1 cellular context compared by ENCODE assay signal in the genomic region with DNA sequence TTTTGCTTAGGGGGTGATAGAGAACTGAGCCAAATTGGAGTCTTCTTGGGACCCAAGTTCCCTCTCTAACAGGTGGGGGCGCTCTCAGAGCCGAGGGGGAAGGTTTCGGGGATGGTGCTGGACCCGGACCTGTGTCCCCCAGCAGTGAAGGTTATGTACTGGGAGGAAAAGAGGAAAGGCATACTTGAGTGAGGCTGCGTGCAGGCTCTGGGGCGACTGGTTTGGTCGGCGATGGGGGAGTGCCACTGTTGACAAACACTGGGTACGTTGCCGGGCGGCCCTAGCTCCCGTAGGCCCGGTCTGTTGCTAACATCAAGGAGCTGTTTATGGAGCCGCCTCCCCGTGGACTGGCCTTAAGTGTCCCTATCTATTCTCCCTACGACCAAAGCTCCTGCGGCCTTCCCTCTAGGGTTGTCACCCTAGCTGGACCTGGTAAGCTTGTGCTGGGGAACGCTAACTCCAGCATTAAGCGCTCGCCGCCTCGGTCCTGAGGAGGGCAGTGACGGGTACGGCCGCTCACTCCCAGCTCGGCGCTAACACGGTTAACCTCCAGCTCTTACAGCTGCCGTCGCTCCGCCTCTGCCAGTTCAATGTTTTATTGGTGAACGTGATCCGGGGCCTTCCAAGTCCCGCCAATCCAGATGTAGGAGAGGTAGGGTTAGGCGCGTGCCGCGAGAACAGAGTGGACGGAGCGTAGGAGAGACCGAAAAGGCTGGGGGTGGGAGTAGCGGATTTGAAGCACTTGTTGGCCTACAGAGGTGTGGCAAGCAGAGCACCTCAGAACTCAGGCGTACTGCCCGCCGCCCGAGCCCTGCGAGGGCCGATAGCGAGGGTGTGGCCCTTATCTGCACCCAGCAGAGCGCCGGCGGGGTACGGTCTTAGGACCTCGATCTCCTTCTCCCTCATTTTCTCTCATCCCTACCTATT.
TF ChIP-seq lines count a peak whose summit lies in the region.

A gene (plus strand): TSS at position 685 of the 927 bp plus-strand sequence. CDS start 422 bp downstream, outside the sequence.

TF ChIP-seq in K562, 482 proteins besides CTCF, POLR2A, EP300 and RAD21 (continued from another document and continues in another):
- TF ChIP-seq, protein P1, sequence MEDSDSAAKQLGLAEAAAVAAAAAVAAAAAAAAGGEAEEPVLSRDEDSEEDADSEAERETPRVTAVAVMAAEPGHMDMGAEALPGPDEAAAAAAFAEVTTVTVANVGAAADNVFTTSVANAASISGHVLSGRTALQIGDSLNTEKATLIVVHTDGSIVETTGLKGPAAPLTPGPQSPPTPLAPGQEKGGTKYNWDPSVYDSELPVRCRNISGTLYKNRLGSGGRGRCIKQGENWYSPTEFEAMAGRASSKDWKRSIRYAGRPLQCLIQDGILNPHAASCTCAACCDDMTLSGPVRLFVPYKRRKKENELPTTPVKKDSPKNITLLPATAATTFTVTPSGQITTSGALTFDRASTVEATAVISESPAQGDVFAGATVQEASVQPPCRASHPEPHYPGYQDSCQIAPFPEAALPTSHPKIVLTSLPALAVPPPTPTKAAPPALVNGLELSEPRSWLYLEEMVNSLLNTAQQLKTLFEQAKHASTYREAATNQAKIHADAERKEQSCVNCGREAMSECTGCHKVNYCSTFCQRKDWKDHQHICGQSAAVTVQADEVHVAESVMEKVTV (CRISPR knock-in tag; IDR thresholded peaks at IDR 0.05) = no peak
- TF ChIP-seq NONO (IDR thresholded peaks at IDR 0.05; ENCODE audit: low read depth in 2 of 2, low read length in 1 of 2) (peak in 1 of 2 experiments; percentile 87; a peak in 2 of 4 replicates), KLF6 (CRISPR knock-in tag; IDR thresholded peaks at IDR 0.05; ENCODE audit: borderline replicate concordance) (peak; percentile 79; the same call in 1 of the 2 replicates), ZNF121 (CRISPR knock-in tag; conservative IDR thresholded peaks at IDR 0.05) (no peak), MEF2D (tag; conservative IDR thresholded peaks at IDR 0.05; ENCODE audit: low read depth) (no peak), SAFB (IDR thresholded peaks at IDR 0.05; ENCODE audit: borderline replicate concordance, low read depth, low read length) (no peak), SIN3A (IDR thresholded peaks at IDR 0.05; ENCODE audit: borderline replicate concordance in 2 of 2, control insufficient read depth in 1 of 2, low read depth in 2 of 2, low read length in 2 of 2) (peak; percentile 55 to 62; a peak in 1 of 4 replicates), POLR2AphosphoS5 (IDR thresholded peaks at IDR 0.05; ENCODE audit: control insufficient read depth, insufficient read depth, low read depth, low read length) (peak; percentile 93), LARP7 (IDR thresholded peaks at IDR 0.05) (no peak), HLTF (IDR thresholded peaks at IDR 0.05) (peak; percentile 62; the same call in 1 of the 2 replicates), NBN (IDR thresholded peaks at IDR 0.05; ENCODE audit: low read depth) (peak; percentile 84), TAF1 (IDR thresholded peaks at IDR 0.05; ENCODE audit: control insufficient read depth, extremely low read depth, insufficient read depth, low read length, severe bottlenecking) (peak; percentile 66), MYBL2 (IDR thresholded peaks at IDR 0.05; ENCODE audit: low read depth) (no peak), MYBL2 (CRISPR knock-in tag; IDR thresholded peaks at IDR 0.05; ENCODE audit: borderline replicate concordance) (no peak), RBFOX2 (IDR thresholded peaks at IDR 0.05; ENCODE audit: low read depth, low read length) (peak; percentile 97), CBFB (CRISPR knock-in tag; IDR thresholded peaks at IDR 0.05) (no peak), ZNF232 (CRISPR knock-in tag; IDR thresholded peaks at IDR 0.05) (no peak), ARID1B (IDR thresholded peaks at IDR 0.05) (peak; percentile 100), ZNF384 (IDR thresholded peaks at IDR 0.05; ENCODE audit: low read depth, low read length) (no peak), ZNF77 (CRISPR knock-in tag; IDR thresholded peaks at IDR 0.05) (no peak), ZFP30 (CRISPR knock-in tag; IDR thresholded peaks at IDR 0.05; ENCODE audit: borderline replicate concordance) (no peak), POLR2G (IDR thresholded peaks at IDR 0.05; ENCODE audit: low read depth, low read length) (peak; percentile 93), HMG20A (CRISPR knock-in tag; conservative IDR thresholded peaks at IDR 0.05) (no peak), PML (IDR thresholded peaks at IDR 0.05; ENCODE audit: low read length) (peak; percentile 97), ZNF143 (CRISPR knock-in tag; IDR thresholded peaks at IDR 0.05) (no peak), C11orf30 (IDR thresholded peaks at IDR 0.05; ENCODE audit: low read depth) (peak; percentile 74), ZNF175 (CRISPR knock-in tag; IDR thresholded peaks at IDR 0.05; ENCODE audit: low read depth) (no peak), SP1 (CRISPR knock-in tag; IDR thresholded peaks at IDR 0.05) (peak; percentile 85), GATAD2A (IDR thresholded peaks at IDR 0.05) (0 out of 2 replicates have a peak, but pooled peaks have one; percentile 9), ZNF354B (CRISPR knock-in tag; IDR thresholded peaks at IDR 0.05) (no peak), RBM22 (IDR thresholded peaks at IDR 0.05; ENCODE audit: low read depth, low read length, poor library complexity, severe bottlenecking) (no peak)
- TF ChIP-seq, protein P2, sequence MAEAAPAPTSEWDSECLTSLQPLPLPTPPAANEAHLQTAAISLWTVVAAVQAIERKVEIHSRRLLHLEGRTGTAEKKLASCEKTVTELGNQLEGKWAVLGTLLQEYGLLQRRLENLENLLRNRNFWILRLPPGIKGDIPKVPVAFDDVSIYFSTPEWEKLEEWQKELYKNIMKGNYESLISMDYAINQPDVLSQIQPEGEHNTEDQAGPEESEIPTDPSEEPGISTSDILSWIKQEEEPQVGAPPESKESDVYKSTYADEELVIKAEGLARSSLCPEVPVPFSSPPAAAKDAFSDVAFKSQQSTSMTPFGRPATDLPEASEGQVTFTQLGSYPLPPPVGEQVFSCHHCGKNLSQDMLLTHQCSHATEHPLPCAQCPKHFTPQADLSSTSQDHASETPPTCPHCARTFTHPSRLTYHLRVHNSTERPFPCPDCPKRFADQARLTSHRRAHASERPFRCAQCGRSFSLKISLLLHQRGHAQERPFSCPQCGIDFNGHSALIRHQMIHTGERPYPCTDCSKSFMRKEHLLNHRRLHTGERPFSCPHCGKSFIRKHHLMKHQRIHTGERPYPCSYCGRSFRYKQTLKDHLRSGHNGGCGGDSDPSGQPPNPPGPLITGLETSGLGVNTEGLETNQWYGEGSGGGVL (CRISPR knock-in tag; IDR thresholded peaks at IDR 0.05) = no peak
- TF ChIP-seq, protein P3, sequence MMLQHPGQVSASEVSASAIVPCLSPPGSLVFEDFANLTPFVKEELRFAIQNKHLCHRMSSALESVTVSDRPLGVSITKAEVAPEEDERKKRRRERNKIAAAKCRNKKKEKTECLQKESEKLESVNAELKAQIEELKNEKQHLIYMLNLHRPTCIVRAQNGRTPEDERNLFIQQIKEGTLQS (IDR thresholded peaks at IDR 0.05) = no peak; the same call in 1 of the 2 replicates
- TF ChIP-seq, protein P3 (CRISPR knock-in tag; conservative IDR thresholded peaks at IDR 0.05) = no peak
- TF ChIP-seq, protein P4, sequence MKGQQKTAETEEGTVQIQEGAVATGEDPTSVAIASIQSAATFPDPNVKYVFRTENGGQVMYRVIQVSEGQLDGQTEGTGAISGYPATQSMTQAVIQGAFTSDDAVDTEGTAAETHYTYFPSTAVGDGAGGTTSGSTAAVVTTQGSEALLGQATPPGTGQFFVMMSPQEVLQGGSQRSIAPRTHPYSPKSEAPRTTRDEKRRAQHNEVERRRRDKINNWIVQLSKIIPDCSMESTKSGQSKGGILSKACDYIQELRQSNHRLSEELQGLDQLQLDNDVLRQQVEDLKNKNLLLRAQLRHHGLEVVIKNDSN (CRISPR knock-in tag; IDR thresholded peaks at IDR 0.05) = peak; percentile 89
- TF ChIP-seq, protein P5, sequence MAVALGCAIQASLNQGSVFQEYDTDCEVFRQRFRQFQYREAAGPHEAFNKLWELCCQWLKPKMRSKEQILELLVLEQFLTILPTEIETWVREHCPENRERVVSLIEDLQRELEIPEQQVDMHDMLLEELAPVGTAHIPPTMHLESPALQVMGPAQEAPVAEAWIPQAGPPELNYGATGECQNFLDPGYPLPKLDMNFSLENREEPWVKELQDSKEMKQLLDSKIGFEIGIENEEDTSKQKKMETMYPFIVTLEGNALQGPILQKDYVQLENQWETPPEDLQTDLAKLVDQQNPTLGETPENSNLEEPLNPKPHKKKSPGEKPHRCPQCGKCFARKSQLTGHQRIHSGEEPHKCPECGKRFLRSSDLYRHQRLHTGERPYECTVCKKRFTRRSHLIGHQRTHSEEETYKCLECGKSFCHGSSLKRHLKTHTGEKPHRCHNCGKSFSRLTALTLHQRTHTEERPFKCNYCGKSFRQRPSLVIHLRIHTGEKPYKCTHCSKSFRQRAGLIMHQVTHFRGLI (CRISPR knock-in tag; IDR thresholded peaks at IDR 0.05) = no peak
- TF ChIP-seq, protein P6, sequence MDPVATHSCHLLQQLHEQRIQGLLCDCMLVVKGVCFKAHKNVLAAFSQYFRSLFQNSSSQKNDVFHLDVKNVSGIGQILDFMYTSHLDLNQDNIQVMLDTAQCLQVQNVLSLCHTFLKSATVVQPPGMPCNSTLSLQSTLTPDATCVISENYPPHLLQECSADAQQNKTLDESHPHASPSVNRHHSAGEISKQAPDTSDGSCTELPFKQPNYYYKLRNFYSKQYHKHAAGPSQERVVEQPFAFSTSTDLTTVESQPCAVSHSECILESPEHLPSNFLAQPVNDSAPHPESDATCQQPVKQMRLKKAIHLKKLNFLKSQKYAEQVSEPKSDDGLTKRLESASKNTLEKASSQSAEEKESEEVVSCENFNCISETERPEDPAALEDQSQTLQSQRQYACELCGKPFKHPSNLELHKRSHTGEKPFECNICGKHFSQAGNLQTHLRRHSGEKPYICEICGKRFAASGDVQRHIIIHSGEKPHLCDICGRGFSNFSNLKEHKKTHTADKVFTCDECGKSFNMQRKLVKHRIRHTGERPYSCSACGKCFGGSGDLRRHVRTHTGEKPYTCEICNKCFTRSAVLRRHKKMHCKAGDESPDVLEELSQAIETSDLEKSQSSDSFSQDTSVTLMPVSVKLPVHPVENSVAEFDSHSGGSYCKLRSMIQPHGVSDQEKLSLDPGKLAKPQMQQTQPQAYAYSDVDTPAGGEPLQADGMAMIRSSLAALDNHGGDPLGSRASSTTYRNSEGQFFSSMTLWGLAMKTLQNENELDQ (CRISPR knock-in tag; IDR thresholded peaks at IDR 0.05; ENCODE audit: borderline replicate concordance) = no peak
- TF ChIP-seq, protein P7, sequence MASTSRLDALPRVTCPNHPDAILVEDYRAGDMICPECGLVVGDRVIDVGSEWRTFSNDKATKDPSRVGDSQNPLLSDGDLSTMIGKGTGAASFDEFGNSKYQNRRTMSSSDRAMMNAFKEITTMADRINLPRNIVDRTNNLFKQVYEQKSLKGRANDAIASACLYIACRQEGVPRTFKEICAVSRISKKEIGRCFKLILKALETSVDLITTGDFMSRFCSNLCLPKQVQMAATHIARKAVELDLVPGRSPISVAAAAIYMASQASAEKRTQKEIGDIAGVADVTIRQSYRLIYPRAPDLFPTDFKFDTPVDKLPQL (IDR thresholded peaks at IDR 0.05; ENCODE audit: extremely low read depth, insufficient read length) = no peak
- TF ChIP-seq, protein P8, sequence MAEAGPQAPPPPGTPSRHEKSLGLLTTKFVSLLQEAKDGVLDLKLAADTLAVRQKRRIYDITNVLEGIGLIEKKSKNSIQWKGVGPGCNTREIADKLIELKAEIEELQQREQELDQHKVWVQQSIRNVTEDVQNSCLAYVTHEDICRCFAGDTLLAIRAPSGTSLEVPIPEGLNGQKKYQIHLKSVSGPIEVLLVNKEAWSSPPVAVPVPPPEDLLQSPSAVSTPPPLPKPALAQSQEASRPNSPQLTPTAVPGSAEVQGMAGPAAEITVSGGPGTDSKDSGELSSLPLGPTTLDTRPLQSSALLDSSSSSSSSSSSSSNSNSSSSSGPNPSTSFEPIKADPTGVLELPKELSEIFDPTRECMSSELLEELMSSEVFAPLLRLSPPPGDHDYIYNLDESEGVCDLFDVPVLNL (CRISPR knock-in tag; IDR thresholded peaks at IDR 0.05; ENCODE audit: low read depth) = no peak
- TF ChIP-seq, protein P9, sequence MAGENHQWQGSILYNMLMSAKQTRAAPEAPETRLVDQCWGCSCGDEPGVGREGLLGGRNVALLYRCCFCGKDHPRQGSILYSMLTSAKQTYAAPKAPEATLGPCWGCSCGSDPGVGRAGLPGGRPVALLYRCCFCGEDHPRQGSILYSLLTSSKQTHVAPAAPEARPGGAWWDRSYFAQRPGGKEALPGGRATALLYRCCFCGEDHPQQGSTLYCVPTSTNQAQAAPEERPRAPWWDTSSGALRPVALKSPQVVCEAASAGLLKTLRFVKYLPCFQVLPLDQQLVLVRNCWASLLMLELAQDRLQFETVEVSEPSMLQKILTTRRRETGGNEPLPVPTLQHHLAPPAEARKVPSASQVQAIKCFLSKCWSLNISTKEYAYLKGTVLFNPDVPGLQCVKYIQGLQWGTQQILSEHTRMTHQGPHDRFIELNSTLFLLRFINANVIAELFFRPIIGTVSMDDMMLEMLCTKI (IDR thresholded peaks at IDR 0.05; ENCODE audit: partially characterized antibody) = no peak
